ENCODE assay signal across 18 cellular contexts in genomic region chr16:11927288-11927829, GRCh38. TPM values are rescaled to one million over a fixed set of nuclear protein-coding genes. Genes with fewer than 3 reads are reported as not detected.
"Had no signal": no experiment of that assay in that cellular context is flagged by ENCODE, and none has a peak within 500 bp of the region (broad histone marks: within the 10 kb centered on the region; RNA-seq: fewer than 3 reads in every experiment).

No MANE protein-coding gene starts in this region.

RNA-seq across cellular contexts. Expression of gene TNFRSF17, which starts 37.7 kb away (rescaled TPM):
- total RNA-seq: activated naive CD4-positive, alpha-beta T cell treated with anti-CD3 and anti-CD28 coated beads for 36 hours; activated naive CD4-positive, alpha-beta T cell treated with anti-CD3 and anti-CD28 coated beads, Interleukin-2, amount 50 U/mL, for 72 hours; activated naive CD8-positive, alpha-beta T cell treated with anti-CD3 and anti-CD28 coated beads for 36 hours; activated naive CD8-positive, alpha-beta T cell treated with anti-CD3 and anti-CD28 coated beads, Interleukin-2, amount 10 ng/mL, durations not matched to agents 7 days and 5 days; activated T-cell treated with anti-CD3 and anti-CD28 coated beads, Interleukin-2, amount 50 U/mL, for 4 hours; activated T-cell treated with anti-CD3 and anti-CD28 coated beads, Interleukin-2, amount 50 U/mL, for 72 hours; activated T-helper 1 cell treated with anti-CD3 and anti-CD28 coated beads, Interleukin-12 subunit alpha, Interleukin-12 subunit beta, Interleukin-2, Interleukin-4 antibody, amounts not matched to agents 30 ng/mL and 10 ng/mL and 1 ng/mL, durations not matched to agents 14 hours and 24 hours and 36 hours; activated T-helper 17 cell treated with anti-CD3 and anti-CD28 coated beads, Interleukin-2, amount 50 U/mL, for 72 hours; activated T-helper 2 cell treated with anti-CD3 and anti-CD28 coated beads, Interferon-gamma antibody, Interleukin-2, Interleukin-4, amounts not matched to agents 10 μg/mL and 5 μg/mL and 100 μg/mL, durations not matched to agents 14 hours and 24 hours and 36 hours; adrenal gland; aorta; ascending aorta; astrocyte; body of pancreas; bronchial epithelial cell; cardiac muscle cell; cardiac septum; cerebellum had no signal
- polyA plus RNA-seq: aorta, cardiac muscle cell had no signal
